ENCODE assay signal across 16 cellular contexts in genomic region chr6:2133718-2134310, GRCh38.
"Had no signal": no experiment of that assay in that cellular context is flagged by ENCODE, and none has a peak within 500 bp of the region (broad histone marks: within the 10 kb centered on the region; RNA-seq: fewer than 3 reads in every experiment).

No MANE protein-coding gene starts in this region.

- DNase-seq: activated CD4-positive, alpha-beta T cell treated with anti-CD3 and anti-CD28 coated beads, Interleukin-2, amount 10 ng/mL, durations not matched to agents 7 days and 5 days; activated CD4-positive, CD25-positive, alpha-beta regulatory T cell treated with anti-CD3 and anti-CD28 coated beads, Interleukin-2, amount 50 U/mL, for 72 hours; activated naive CD4-positive, alpha-beta T cell; activated T-cell treated with anti-CD3 and anti-CD28 coated beads, Interleukin-2, amount 50 U/mL, for 24 hours; adrenal gland; brain microvascular endothelial cell; effector memory CD4-positive, alpha-beta T cell; kidney; left ventricle myocardium inferior; nephron progenitor cell; right cardiac atrium; stimulated activated CD4-positive, alpha-beta T cell treated with anti-CD3 and anti-CD28 coated beads, Interleukin-15, amount 100 ng/mL, for 24 hours had no signal

- H3K79me2 ChIP-seq: parathyroid adenoma had no signal

- H3K9me3 ChIP-seq: adrenal gland, ascending aorta, left ventricle myocardium inferior had no signal

- H3K27me3 ChIP-seq: adrenal gland, ascending aorta, brain microvascular endothelial cell had no signal

- H3K36me3 ChIP-seq: adrenal gland, ascending aorta, brain microvascular endothelial cell, left ventricle myocardium inferior had no signal

- H3K9ac ChIP-seq: parathyroid adenoma had no signal

- H3K4me1 ChIP-seq: parathyroid adenoma had no signal

- ATAC-seq: stimulated activated memory B cell treated with anti-CD40 and anti-IgM and Interleukin-4, amounts not matched to agents 10 μg/mL and 1 μg/mL and 100 μg/mL, for 72 hours had no signal

- H2AFZ ChIP-seq: parathyroid adenoma had no signal

- H3K27ac ChIP-seq: adrenal gland, ascending aorta, brain microvascular endothelial cell, left ventricle myocardium inferior, parathyroid adenoma, skin epidermis had no signal

- H3K4me3 ChIP-seq: adrenal gland, ascending aorta, left ventricle myocardium inferior, skin epidermis had no signal
